In the genomic region with DNA sequence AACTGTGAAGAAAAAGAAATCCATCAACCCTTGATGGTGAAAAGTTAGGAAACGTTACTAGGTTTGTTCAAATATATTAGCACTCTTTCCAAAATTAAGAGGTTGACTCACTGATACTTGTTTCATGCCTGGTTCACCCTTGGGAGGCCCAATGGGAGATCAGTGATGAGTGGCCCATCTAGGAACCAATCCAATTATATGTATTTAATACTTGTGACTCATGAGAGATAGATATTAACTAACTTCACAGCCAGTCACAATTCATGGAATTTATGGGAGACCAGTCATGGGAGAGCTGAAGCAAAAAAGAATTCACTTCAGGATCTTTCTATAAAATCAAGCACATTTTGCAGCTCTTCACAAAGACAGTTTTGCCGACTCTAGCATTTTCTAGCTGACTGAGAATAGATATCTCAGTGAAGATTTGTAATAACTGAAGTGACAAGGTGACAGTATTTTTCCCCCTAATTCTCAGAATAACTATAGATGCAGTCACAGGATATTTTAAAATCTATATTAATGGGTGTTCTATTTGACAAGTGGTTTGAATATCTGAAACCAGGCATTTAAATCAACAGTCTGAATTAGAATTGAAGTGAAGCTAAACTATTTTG, we compare ENCODE assay signal across 13 cellular contexts.
A peak's percentile ranks its signal among the peaks of the same experiment; 100 is the strongest.
DNase-seq lines count a peak whose midpoint lies in the region; ATAC-seq and TF ChIP-seq lines count a peak whose summit lies in the region.
"Had no signal": no experiment of that assay in that cellular context is flagged by ENCODE, and none has a peak within 500 bp of the region (broad histone marks: within the 10 kb centered on the region; RNA-seq: fewer than 3 reads in every experiment).

No MANE protein-coding gene starts in this region.

- no peak for ATAC-seq in activated CD8-positive, alpha-beta T cell treated with anti-CD3 and anti-CD28 coated beads for 36 hours
- ATAC-seq in activated CD8-positive, alpha-beta T cell treated with anti-CD3 and anti-CD28 coated beads, Interleukin-2, amount 10 ng/mL, durations not matched to agents 7 days and 5 days: no peak
- ATAC-seq in HG03108 (IDR thresholded peaks at IDR 0.05; ENCODE audit: unreplicated experiment) (no peak), HG02870 (IDR thresholded peaks at IDR 0.05; ENCODE audit: unreplicated experiment) (no peak)
- ATAC-seq: heart right ventricle, lower lobe of right lung had no signal

- no peak overlapping the region for H3K4me3 Mint-ChIP-seq in activated CD8-positive, alpha-beta T cell treated with anti-CD3 and anti-CD28 coated beads for 36 hours
- H3K4me3 Mint-ChIP-seq in activated CD8-positive, alpha-beta T cell treated with anti-CD3 and anti-CD28 coated beads, Interleukin-2, amount 10 ng/mL, durations not matched to agents 7 days and 5 days: no peak overlapping the region
- H3K4me3 Mint-ChIP-seq: T-helper 2 cell treated with Interferon-gamma antibody and Interleukin-4, amounts not matched to agents 5 μg/mL and 100 μg/mL, for 36 hours had no signal

- peak overlapping the region; percentile 33 for H3K27ac Mint-ChIP-seq in activated CD8-positive, alpha-beta T cell treated with anti-CD3 and anti-CD28 coated beads for 36 hours
- no peak overlapping the region for H3K27ac Mint-ChIP-seq in activated CD8-positive, alpha-beta T cell treated with anti-CD3 and anti-CD28 coated beads, Interleukin-2, amount 10 ng/mL, durations not matched to agents 7 days and 5 days
- H3K27ac Mint-ChIP-seq: T-helper 2 cell treated with Interferon-gamma antibody and Interleukin-4, amounts not matched to agents 5 μg/mL and 100 μg/mL, for 36 hours had no signal

- H3K4me1 Mint-ChIP-seq in activated CD8-positive, alpha-beta T cell treated with anti-CD3 and anti-CD28 coated beads for 36 hours (ENCODE audit: low read depth): peaks cover 38% of the 10 kb centered on the region
- peaks cover 43% of the 10 kb centered on the region for H3K4me1 Mint-ChIP-seq in activated CD8-positive, alpha-beta T cell treated with anti-CD3 and anti-CD28 coated beads, Interleukin-2, amount 10 ng/mL, durations not matched to agents 7 days and 5 days (ENCODE audit: low read depth)

- H3K27ac ChIP-seq in RWPE1: no peak overlapping the region
- H3K27ac ChIP-seq: heart right ventricle, lower lobe of right lung had no signal

- no peak overlapping the region for H3K4me3 ChIP-seq in fibroblast of mammary gland (ENCODE audit: control insufficient read depth, low read depth, low read length)
- H3K4me3 ChIP-seq: heart right ventricle, lower lobe of right lung had no signal

- POLR2A ChIA-PET in activated CD8-positive, alpha-beta T cell treated with anti-CD3 and anti-CD28 coated beads for 36 hours (lab: Charles Lee): interaction anchor here (0.7 to 1.3 kb wide), 3 partner anchors 9 to 930 kb away, joined by 3 read pairs; no protein-coding TSS in a partner anchor
- POLR2A ChIA-PET in activated CD8-positive, alpha-beta T cell treated with anti-CD3 and anti-CD28 coated beads, Interleukin-2, amount 10 ng/mL, durations not matched to agents 7 days and 5 days (lab: Charles Lee): interaction anchor here (1.2 kb wide), 1 partner anchor 10 kb away, joined by 3 read pairs; no protein-coding TSS in a partner anchor
- POLR2A ChIA-PET in RWPE1 (lab: Yijun Ruan, JAX; ENCODE audit: low non-redundant PET): no interaction called here

- intact Hi-C loops in activated CD8-positive, alpha-beta T cell treated with anti-CD3 and anti-CD28 coated beads for 36 hours (cut with micrococcal nuclease): no loop called here

- H3K9me3 Mint-ChIP-seq in activated CD8-positive, alpha-beta T cell treated with anti-CD3 and anti-CD28 coated beads for 36 hours: no peaks in the 10 kb centered on the region
- no peaks in the 10 kb centered on the region for H3K9me3 Mint-ChIP-seq in activated CD8-positive, alpha-beta T cell treated with anti-CD3 and anti-CD28 coated beads, Interleukin-2, amount 10 ng/mL, durations not matched to agents 7 days and 5 days (ENCODE audit: insufficient read depth)
- H3K9me3 Mint-ChIP-seq: T-helper 2 cell treated with Interferon-gamma antibody and Interleukin-4, amounts not matched to agents 5 μg/mL and 100 μg/mL, for 36 hours had no signal

- no peak for DNase-seq in activated CD8-positive, alpha-beta T cell treated with anti-CD3 and anti-CD28 coated beads for 36 hours
- DNase-seq in activated CD8-positive, alpha-beta T cell treated with anti-CD3 and anti-CD28 coated beads, Interleukin-2, amount 10 ng/mL, durations not matched to agents 7 days and 5 days: no peak
- DNase-seq in RWPE1 (ENCODE audit: low spot score) (peak; percentile 16), fibroblast of mammary gland (ENCODE audit: low read depth) (peak; percentile 97), stromal cell of bone marrow (ENCODE audit: low read depth) (peak; percentile 93), DMS79 (lab: John Stamatoyannopoulos, UW) (no peak)
- DNase-seq: heart right ventricle, lower lobe of right lung, MV-4-11, occipital lobe had no signal

- no peak for TF ChIP-seq CTCF in activated CD8-positive, alpha-beta T cell treated with anti-CD3 and anti-CD28 coated beads for 36 hours (IDR thresholded peaks at IDR 0.05)
- TF ChIP-seq CTCF in RWPE1 (conservative IDR thresholded peaks at IDR 0.05; ENCODE audit: low read depth) (no peak), fibroblast of mammary gland (conservative IDR thresholded peaks at IDR 0.05; ENCODE audit: control insufficient read depth, insufficient read depth, low read depth, low read length) (no peak)

- H3K36me3 Mint-ChIP-seq in activated CD8-positive, alpha-beta T cell treated with anti-CD3 and anti-CD28 coated beads for 36 hours (ENCODE audit: low read depth): peaks cover 3% of the 10 kb centered on the region
- H3K36me3 Mint-ChIP-seq in activated CD8-positive, alpha-beta T cell treated with anti-CD3 and anti-CD28 coated beads, Interleukin-2, amount 10 ng/mL, durations not matched to agents 7 days and 5 days (ENCODE audit: low read depth): peaks cover 27% of the 10 kb centered on the region

- H3K27me3 Mint-ChIP-seq in activated CD8-positive, alpha-beta T cell treated with anti-CD3 and anti-CD28 coated beads for 36 hours: no peaks in the 10 kb centered on the region
- no peaks in the 10 kb centered on the region for H3K27me3 Mint-ChIP-seq in activated CD8-positive, alpha-beta T cell treated with anti-CD3 and anti-CD28 coated beads, Interleukin-2, amount 10 ng/mL, durations not matched to agents 7 days and 5 days (ENCODE audit: low read depth)

- CTCF ChIA-PET in activated CD8-positive, alpha-beta T cell treated with anti-CD3 and anti-CD28 coated beads for 36 hours (lab: Charles Lee): interaction anchor here (1.1 to 5.1 kb wide), 8 partner anchors 9 to 26 kb away, joined by 3 to 46 read pairs (median 6); no protein-coding TSS in a partner anchor
- CTCF ChIA-PET in activated CD8-positive, alpha-beta T cell treated with anti-CD3 and anti-CD28 coated beads, Interleukin-2, amount 10 ng/mL, durations not matched to agents 7 days and 5 days (lab: Charles Lee): interaction anchor here (1.0 to 9.6 kb wide), 10 partner anchors 8 to 31 kb away, joined by 3 to 123 read pairs (median 4); no protein-coding TSS in a partner anchor
- CTCF ChIA-PET in RWPE1 (lab: Yijun Ruan, JAX): no interaction called here

Comparison
In these comparisons a context has a peak if more than half of its experiments do, and no peak if none do; other contexts are left out.
1. DNase-seq: peak in RWPE1 (single experiment), fibroblast of mammary gland (single experiment) and stromal cell of bone marrow (single experiment); none in activated CD8-positive, alpha-beta T cell treated with anti-CD3 and anti-CD28 coated beads for 36 hours (single experiment), activated CD8-positive, alpha-beta T cell treated with anti-CD3 and anti-CD28 coated beads, Interleukin-2, amount 10 ng/mL, durations not matched to agents 7 days and 5 days (single experiment) and DMS79 (single experiment).